In the genomic region with DNA sequence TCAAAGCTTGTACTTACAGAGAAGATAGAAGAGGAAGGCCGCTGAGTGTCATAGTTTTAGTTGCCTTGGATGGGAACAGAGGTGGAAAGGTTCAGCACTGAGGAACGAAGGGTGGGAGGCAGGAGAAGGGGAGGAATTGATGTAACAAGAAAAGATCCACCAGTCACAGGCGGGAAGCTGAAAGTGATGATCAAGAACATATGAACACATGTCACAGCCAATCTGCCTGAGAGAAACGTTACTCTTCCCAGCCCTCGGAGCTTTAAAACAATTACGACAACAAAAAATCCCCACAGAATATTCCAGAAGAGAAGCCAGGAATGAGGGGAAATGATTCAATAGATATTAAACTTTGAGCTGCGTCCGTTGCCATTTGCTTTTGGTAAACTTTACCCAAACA, we compare ENCODE assay signal across 23 cellular contexts.
"Had no signal": no experiment of that assay in that cellular context is flagged by ENCODE, and none has a peak within 500 bp of the region (broad histone marks: within the 10 kb centered on the region; RNA-seq: fewer than 3 reads in every experiment).

No MANE protein-coding gene starts in this region.

- H3K4me1 Mint-ChIP-seq: activated B cell treated with CpG ODN at 0.5 μM for 24 hours; activated naive CD8-positive, alpha-beta T cell treated with anti-CD3 and anti-CD28 coated beads, Interleukin-2, amount 50 U/mL, for 24 hours; natural killer cell had no signal

- H3K4me3 Mint-ChIP-seq: activated B cell treated with CpG ODN at 0.5 μM for 24 hours; activated naive CD8-positive, alpha-beta T cell treated with anti-CD3 and anti-CD28 coated beads, Interleukin-2, amount 50 U/mL, for 24 hours; activated T-helper 1 cell treated with anti-CD3 and anti-CD28 coated beads, Interleukin-12 subunit alpha, Interleukin-12 subunit beta, Interleukin-2, Interleukin-4 antibody, amounts not matched to agents 30 ng/mL and 10 ng/mL and 1 ng/mL, durations not matched to agents 14 hours and 24 hours and 36 hours; natural killer cell; stimulated activated naive CD8-positive, alpha-beta T cell treated with anti-CD3 and anti-CD28 coated beads, Interleukin-15, Interleukin-2, amounts not matched to agents 100 ng/mL and 50 ng/mL, for 24 hours; T-helper 17 cell had no signal

- H3K27ac Mint-ChIP-seq: activated B cell treated with CpG ODN at 0.5 μM for 24 hours; activated naive CD8-positive, alpha-beta T cell treated with anti-CD3 and anti-CD28 coated beads, Interleukin-2, amount 50 U/mL, for 24 hours; activated T-helper 1 cell treated with anti-CD3 and anti-CD28 coated beads, Interleukin-12 subunit alpha, Interleukin-12 subunit beta, Interleukin-2, Interleukin-4 antibody, amounts not matched to agents 30 ng/mL and 10 ng/mL and 1 ng/mL, durations not matched to agents 14 hours and 24 hours and 36 hours; natural killer cell; stimulated activated naive CD8-positive, alpha-beta T cell treated with anti-CD3 and anti-CD28 coated beads, Interleukin-15, Interleukin-2, amounts not matched to agents 100 ng/mL and 50 ng/mL, for 24 hours; T-helper 17 cell had no signal

- H3K36me3 Mint-ChIP-seq: natural killer cell had no signal

- ATAC-seq: activated naive CD8-positive, alpha-beta T cell treated with anti-CD3 and anti-CD28 coated beads, Interleukin-2, amount 50 U/mL, for 24 hours; body of pancreas; left ventricle myocardium superior; natural killer cell; right lobe of liver; T-helper 17 cell had no signal

- H3K27me3 Mint-ChIP-seq: activated B cell treated with CpG ODN at 0.5 μM for 24 hours; activated naive CD8-positive, alpha-beta T cell treated with anti-CD3 and anti-CD28 coated beads, Interleukin-2, amount 50 U/mL, for 24 hours; stimulated activated naive CD8-positive, alpha-beta T cell treated with anti-CD3 and anti-CD28 coated beads, Interleukin-15, Interleukin-2, amounts not matched to agents 100 ng/mL and 50 ng/mL, for 24 hours; T-helper 17 cell had no signal

- DNase-seq: activated B cell treated with CpG ODN at 0.5 μM for 24 hours; activated CD4-positive, alpha-beta T cell treated with anti-CD3 and anti-CD28 coated beads for 4 hours; activated CD4-positive, alpha-beta T cell treated with anti-CD3 and anti-CD28 coated beads, Interleukin-2, amount 50 U/mL, for 48 hours; activated gamma-delta T cell; activated naive CD4-positive, alpha-beta T cell treated with anti-CD3 and anti-CD28 coated beads, Interleukin-2, amount 50 U/mL, for 16 hours; activated naive CD8-positive, alpha-beta T cell treated with anti-CD3 and anti-CD28 coated beads, Interleukin-2, amount 50 U/mL, for 24 hours; anterior cingulate cortex; body of pancreas; esophagus squamous epithelium; glutamatergic neuron; left ventricle myocardium superior; mammary epithelial cell; midbrain; natural killer cell; right lobe of liver; stimulated activated CD4-positive, alpha-beta T cell treated with anti-CD3 and anti-CD28 coated beads, Interleukin-1b, Interleukin-23, amount 100 ng/mL, for 48 hours; substantia nigra; SW 1271; T-helper 17 cell; tibial artery had no signal

- H3K4me3 ChIP-seq: body of pancreas, esophagus squamous epithelium, right lobe of liver, skin epidermis, tibial artery had no signal

- H3K9me3 Mint-ChIP-seq: activated B cell treated with CpG ODN at 0.5 μM for 24 hours; activated naive CD8-positive, alpha-beta T cell treated with anti-CD3 and anti-CD28 coated beads, Interleukin-2, amount 50 U/mL, for 24 hours; activated T-helper 1 cell treated with anti-CD3 and anti-CD28 coated beads, Interleukin-12 subunit alpha, Interleukin-12 subunit beta, Interleukin-2, Interleukin-4 antibody, amounts not matched to agents 30 ng/mL and 10 ng/mL and 1 ng/mL, durations not matched to agents 14 hours and 24 hours and 36 hours; natural killer cell; stimulated activated naive CD8-positive, alpha-beta T cell treated with anti-CD3 and anti-CD28 coated beads, Interleukin-15, Interleukin-2, amounts not matched to agents 100 ng/mL and 50 ng/mL, for 24 hours had no signal
